In genomic region chr1:81571946-81572345, GRCh38 we compare ENCODE assay signal across 17 cellular contexts.
A peak's percentile ranks its signal among the peaks of the same experiment; 100 is the strongest.
DNase-seq lines count a peak whose midpoint lies in the region; ATAC-seq, FAIRE-seq and TF ChIP-seq lines count a peak whose summit lies in the region.
"Had no signal": no experiment of that assay in that cellular context is flagged by ENCODE, and none has a peak within 500 bp of the region (broad histone marks: within the 10 kb centered on the region; RNA-seq: fewer than 3 reads in every experiment).

No MANE protein-coding gene starts in this region.

- TF ChIP-seq CTCF in astrocyte (IDR thresholded peaks at IDR 0.05; ENCODE audit: insufficient read depth, low read depth, low read length) = no peak

- peak; percentile 15 for DNase-seq in GM03348 (ENCODE audit: low spot score)
- peak; percentile 20 for DNase-seq in astrocyte (ENCODE audit: low read depth)
- DNase-seq in renal cortical epithelial cell (ENCODE audit: low read depth) = peak; percentile 39
- DNase-seq in dermis blood vessel endothelial cell = no peak
- DNase-seq in HK-2 (ENCODE audit: unreplicated experiment) = no peak
- DNase-seq: AML-193; Caco-2; CD4-positive, alpha-beta T cell; GDM1; GOT3; H7; HFFc6 had no signal

- H3K9me3 Mint-ChIP-seq in astrocyte (ENCODE audit: unreplicated experiment) = no peaks in the 10 kb centered on the region
- H3K9me3 Mint-ChIP-seq: CD4-positive, alpha-beta T cell; HFFc6 had no signal

- no peaks in the 10 kb centered on the region for H3K36me3 ChIP-seq in astrocyte (ENCODE audit: insufficient read depth, low read length)

- H3K27ac Mint-ChIP-seq in astrocyte (ENCODE audit: unreplicated experiment) = no peak overlapping the region
- H3K27ac Mint-ChIP-seq: CD4-positive, alpha-beta T cell; HFFc6 had no signal

- no peaks in the 10 kb centered on the region for H3K36me3 Mint-ChIP-seq in astrocyte (ENCODE audit: low read depth, unreplicated experiment)

- no peak for FAIRE-seq in astrocyte (lab: Jason Lieb, UNC)
- FAIRE-seq: A204.1, D721Med had no signal

- no peak overlapping the region for H3K4me3 Mint-ChIP-seq in astrocyte (ENCODE audit: unreplicated experiment)
- H3K4me3 Mint-ChIP-seq: CD4-positive, alpha-beta T cell; HFFc6 had no signal

- no peaks in the 10 kb centered on the region for H3K27me3 Mint-ChIP-seq in astrocyte (ENCODE audit: low read depth, unreplicated experiment)
- H3K27me3 Mint-ChIP-seq: CD4-positive, alpha-beta T cell had no signal

- H3K4me3 ChIP-seq in astrocyte (ENCODE audit: insufficient read depth, low read depth, low read length) = no peak overlapping the region

- peaks cover 5% of the 10 kb centered on the region for H3K4me1 Mint-ChIP-seq in astrocyte (ENCODE audit: low read depth, unreplicated experiment)

- H3K27me3 ChIP-seq in astrocyte (ENCODE audit: insufficient read depth, low read length) = no peaks in the 10 kb centered on the region

- H3K9ac ChIP-seq in astrocyte (ENCODE audit: low read length) = no peak overlapping the region

- no peaks in the 10 kb centered on the region for H3K4me1 ChIP-seq in astrocyte (ENCODE audit: insufficient read depth, low read length)
- H3K4me1 ChIP-seq: Caco-2 had no signal

- no peak overlapping the region for H2AFZ ChIP-seq in astrocyte (ENCODE audit: low read depth, low read length)

- H3K4me2 ChIP-seq in astrocyte (ENCODE audit: low read length) = no peak overlapping the region

- no peaks in the 10 kb centered on the region for H3K79me2 ChIP-seq in astrocyte (ENCODE audit: insufficient read depth, low read length)

- H3K27ac ChIP-seq in astrocyte (ENCODE audit: low read depth, low read length) = no peak overlapping the region
- H3K27ac ChIP-seq: C4-2B had no signal

- H3K9me3 ChIP-seq in astrocyte (ENCODE audit: insufficient read depth, low read depth, low read length) = no peaks in the 10 kb centered on the region
- H3K9me3 ChIP-seq: Caco-2 had no signal

- no peaks in the 10 kb centered on the region for H4K20me1 ChIP-seq in astrocyte (ENCODE audit: insufficient read depth, low read length)

- no peak for ATAC-seq in HG03045 (IDR thresholded peaks at IDR 0.05; ENCODE audit: unreplicated experiment)
- ATAC-seq: HCT116 had no signal

Comparison
In these comparisons a context has a peak if more than half of its experiments do, and no peak if none do; other contexts are left out.
1. DNase-seq: peak in GM03348 (single experiment), astrocyte (single experiment) and renal cortical epithelial cell (single experiment); none in dermis blood vessel endothelial cell (single experiment) and HK-2 (single experiment).